Comparison of ENCODE assay signal across 10 cellular contexts in the genomic region with DNA sequence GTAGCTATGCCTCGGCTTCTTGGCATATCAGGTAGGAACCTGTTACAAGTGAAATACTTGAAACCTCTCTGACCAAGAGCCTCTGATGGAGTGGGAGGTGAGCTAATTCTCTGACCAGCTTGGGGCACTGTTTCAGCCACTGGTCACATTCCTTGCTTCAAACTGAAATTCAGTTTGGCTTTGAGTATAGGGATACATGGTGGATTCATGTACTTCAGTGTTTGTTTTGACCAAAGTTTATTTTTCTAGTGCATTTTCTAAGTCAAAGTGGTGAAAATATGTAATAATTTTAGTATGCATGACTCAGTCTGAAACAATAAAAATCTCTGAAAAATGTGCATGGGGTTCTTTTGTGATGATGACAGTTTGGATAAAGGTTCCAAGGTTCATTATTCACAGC. TPM values are rescaled to one million over a fixed set of nuclear protein-coding genes. Genes with fewer than 3 reads are reported as not detected.
A peak's percentile ranks its signal among the peaks of the same experiment; 100 is the strongest.
DNase-seq lines count a peak whose midpoint lies in the region; ATAC-seq and TF ChIP-seq lines count a peak whose summit lies in the region.
"Had no signal": no experiment of that assay in that cellular context is flagged by ENCODE, and none has a peak within 500 bp of the region (broad histone marks: within the 10 kb centered on the region; RNA-seq: fewer than 3 reads in every experiment).

No MANE protein-coding gene starts in this region.

- no peaks in the 10 kb centered on the region for H3K27me3 Mint-ChIP-seq in activated CD4-positive, alpha-beta T cell treated with anti-CD3 and anti-CD28 coated beads, Interleukin-2, amount 10 ng/mL, durations not matched to agents 24 days and 14 days
- H3K27me3 Mint-ChIP-seq: activated naive CD8-positive, alpha-beta T cell treated with anti-CD3 and anti-CD28 coated beads, Interleukin-2, amount 10 ng/mL, durations not matched to agents 7 days and 5 days had no signal

- WGBS in smooth muscle cell (ENCODE audit: low lambda C conversion rate) = 95% methylated on average over 1 of the region's 1 CpG
- 70 to 86% (median 74%) methylated on average over 1 of the region's 1 CpG for WGBS in ovary, 3 donors

- H3K27ac ChIP-seq in smooth muscle cell (ENCODE audit: low read depth) (peak overlapping the region; percentile 98), ovary (no peak overlapping the region)

- H3K9me3 Mint-ChIP-seq in activated CD4-positive, alpha-beta T cell treated with anti-CD3 and anti-CD28 coated beads, Interleukin-2, amount 10 ng/mL, durations not matched to agents 24 days and 14 days = no peaks in the 10 kb centered on the region
- H3K9me3 Mint-ChIP-seq: activated naive CD8-positive, alpha-beta T cell treated with anti-CD3 and anti-CD28 coated beads, Interleukin-2, amount 10 ng/mL, durations not matched to agents 7 days and 5 days had no signal

- peaks cover 4% of the 10 kb centered on the region for H3K4me1 ChIP-seq in smooth muscle cell (ENCODE audit: low read depth)
- peaks cover 2% of the 10 kb centered on the region for H3K4me1 ChIP-seq in ovary (ENCODE audit: insufficient read depth)

- no peaks in the 10 kb centered on the region for H4K20me1 ChIP-seq in smooth muscle cell (ENCODE audit: low read depth)

- H3K9me3 ChIP-seq in smooth muscle cell (replicated peaks; ENCODE audit: low read depth) = no peaks in the 10 kb centered on the region
- H3K9me3 ChIP-seq in ovary = no peaks in the 10 kb centered on the region

- H3K36me3 ChIP-seq in smooth muscle cell (ENCODE audit: low read depth) (no peaks in the 10 kb centered on the region), ovary (no peaks in the 10 kb centered on the region)

- intact Hi-C loops in activated CD4-positive, alpha-beta T cell treated with anti-CD3 and anti-CD28 coated beads, Interleukin-2, amount 10 ng/mL, durations not matched to agents 24 days and 14 days (cut with micrococcal nuclease) = no loop called here
- intact Hi-C loops in ovary (cut with DNase I) = no loop called here

- H3K27me3 ChIP-seq in smooth muscle cell (ENCODE audit: low read depth) (no peaks in the 10 kb centered on the region), ovary (no peaks in the 10 kb centered on the region)

- ATAC-seq in SK-N-SH treated with all-trans-retinoic acid at 6 μM for 48 hours (peak; percentile 9; the same call in 1 of the 3 replicates), HG03565 (IDR thresholded peaks at IDR 0.05; ENCODE audit: unreplicated experiment) (no peak)

- no peaks in the 10 kb centered on the region for H3F3A ChIP-seq in smooth muscle cell (ENCODE audit: low read depth)

- TF ChIP-seq POLR2A in ovary (IDR thresholded peaks at IDR 0.05) = no peak

- no peak for DNase-seq in activated CD4-positive, alpha-beta T cell treated with anti-CD3 and anti-CD28 coated beads, Interleukin-2, amount 10 ng/mL, durations not matched to agents 24 days and 14 days
- no peak for DNase-seq in activated CD4-positive, alpha-beta T cell treated with anti-CD3 and anti-CD28 coated beads for 48 hours
- DNase-seq in fibroblast of peridontal ligament (ENCODE audit: extremely low read depth) (peak; percentile 78), smooth muscle cell (lab: John Stamatoyannopoulos, UW; ENCODE audit: unreplicated experiment) (no peak), Ammon's horn (ENCODE audit: low spot score) (no peak), ovary (no peak)
- DNase-seq: activated naive CD8-positive, alpha-beta T cell treated with anti-CD3 and anti-CD28 coated beads, Interleukin-2, amount 10 ng/mL, durations not matched to agents 7 days and 5 days; erythroblast had no signal

- no peak overlapping the region for H2AFZ ChIP-seq in smooth muscle cell (ENCODE audit: low read depth)

- H3K4me3 ChIP-seq in smooth muscle cell (no peak overlapping the region), ovary (no peak overlapping the region)

- peaks cover 72% of the 10 kb centered on the region for H3K36me3 Mint-ChIP-seq in activated CD4-positive, alpha-beta T cell treated with anti-CD3 and anti-CD28 coated beads, Interleukin-2, amount 10 ng/mL, durations not matched to agents 24 days and 14 days (ENCODE audit: low read depth)

- TF ChIP-seq CTCF in smooth muscle cell (IDR thresholded peaks at IDR 0.05; ENCODE audit: borderline replicate concordance, insufficient read depth, poor library complexity, severe bottlenecking) = no peak
- TF ChIP-seq CTCF in ovary (IDR thresholded peaks at IDR 0.05) = no peak

- H3K4me3 Mint-ChIP-seq in activated CD4-positive, alpha-beta T cell treated with anti-CD3 and anti-CD28 coated beads, Interleukin-2, amount 10 ng/mL, durations not matched to agents 24 days and 14 days = no peak overlapping the region
- H3K4me3 Mint-ChIP-seq: activated naive CD8-positive, alpha-beta T cell treated with anti-CD3 and anti-CD28 coated beads, Interleukin-2, amount 10 ng/mL, durations not matched to agents 7 days and 5 days had no signal

- H3K27ac Mint-ChIP-seq in activated CD4-positive, alpha-beta T cell treated with anti-CD3 and anti-CD28 coated beads, Interleukin-2, amount 10 ng/mL, durations not matched to agents 24 days and 14 days = peak overlapping the region; percentile 18
- H3K27ac Mint-ChIP-seq: activated naive CD8-positive, alpha-beta T cell treated with anti-CD3 and anti-CD28 coated beads, Interleukin-2, amount 10 ng/mL, durations not matched to agents 7 days and 5 days had no signal

- TF ChIP-seq EP300 in ovary (IDR thresholded peaks at IDR 0.05) = no peak

- H3K4me2 ChIP-seq in smooth muscle cell = no peak overlapping the region

- peaks cover 29% of the 10 kb centered on the region for H3K4me1 Mint-ChIP-seq in activated CD4-positive, alpha-beta T cell treated with anti-CD3 and anti-CD28 coated beads, Interleukin-2, amount 10 ng/mL, durations not matched to agents 24 days and 14 days

- peak overlapping the region; percentile 90 for H3K9ac ChIP-seq in smooth muscle cell (ENCODE audit: low read depth)

- no peaks in the 10 kb centered on the region for H3K79me2 ChIP-seq in smooth muscle cell (ENCODE audit: low read depth)

TF ChIP-seq in SK-N-SH treated with all-trans-retinoic acid at 6 μM for 48 hours, 23 proteins besides CTCF, POLR2A, EP300 and RAD21:
- no peak for TF ChIP-seq PPARA (CRISPR knock-in tag; IDR thresholded peaks at IDR 0.05; ENCODE audit: borderline replicate concordance)
- TF ChIP-seq PATZ1 (CRISPR knock-in tag; IDR thresholded peaks at IDR 0.05; ENCODE audit: borderline replicate concordance) = no peak
- no peak for TF ChIP-seq SNAI2 (CRISPR knock-in tag; IDR thresholded peaks at IDR 0.05)
- TF ChIP-seq ZC3H10 (CRISPR knock-in tag; IDR thresholded peaks at IDR 0.05) = no peak
- TF ChIP-seq CREB5 (CRISPR knock-in tag; IDR thresholded peaks at IDR 0.05; ENCODE audit: low read depth) = no peak
- no peak for TF ChIP-seq CSDC2 (CRISPR knock-in tag; IDR thresholded peaks at IDR 0.05)
- TF ChIP-seq ZNF8 (CRISPR knock-in tag; IDR thresholded peaks at IDR 0.05) = no peak
- no peak for TF ChIP-seq GLIS3 (CRISPR knock-in tag; IDR thresholded peaks at IDR 0.05)

RNA-seq across cellular contexts. Expression of gene TTPAL, which starts 18.6 kb away (rescaled TPM):
- total RNA-seq in activated CD4-positive, alpha-beta T cell treated with anti-CD3 and anti-CD28 coated beads, Interleukin-2, amount 10 ng/mL, durations not matched to agents 24 days and 14 days = 22.6 and 23.2 TPM in 2 replicates
- total RNA-seq in smooth muscle cell = 5.6 and 9.2 TPM in 2 replicates
- 5.8 and 10.9 TPM in 2 replicates for polyA plus RNA-seq in smooth muscle cell
- total RNA-seq in ovary = 10 to 100 TPM in 6 of 7 donors, 1 to 10 TPM in 1; 5.6 to 25.1 (median 12.4) TPM
- 1 to 10 TPM; 3.1 to 7.4 TPM for polyA plus RNA-seq in ovary

RNA-seq across cellular contexts. Expression of gene SERINC3, which starts 27.6 kb away (rescaled TPM):
- total RNA-seq in activated CD4-positive, alpha-beta T cell treated with anti-CD3 and anti-CD28 coated beads, Interleukin-2, amount 10 ng/mL, durations not matched to agents 24 days and 14 days = 47.1 and 49.6 TPM in 2 replicates
- total RNA-seq in smooth muscle cell (84.9 and 96.0 TPM in 2 replicates), ovary (100 to 1,000 TPM in 1 of 7 donors, 10 to 100 TPM in 6; 52.1 to 113 (median 90.1) TPM)
- polyA plus RNA-seq in smooth muscle cell (99.5 and 106 TPM in 2 replicates), ovary (100 to 1,000 TPM in 1 of 2 donors, 10 to 100 TPM in 1; 69.4 to 171 TPM)
